9 cellular contexts compared by ENCODE assay signal in the genomic region with DNA sequence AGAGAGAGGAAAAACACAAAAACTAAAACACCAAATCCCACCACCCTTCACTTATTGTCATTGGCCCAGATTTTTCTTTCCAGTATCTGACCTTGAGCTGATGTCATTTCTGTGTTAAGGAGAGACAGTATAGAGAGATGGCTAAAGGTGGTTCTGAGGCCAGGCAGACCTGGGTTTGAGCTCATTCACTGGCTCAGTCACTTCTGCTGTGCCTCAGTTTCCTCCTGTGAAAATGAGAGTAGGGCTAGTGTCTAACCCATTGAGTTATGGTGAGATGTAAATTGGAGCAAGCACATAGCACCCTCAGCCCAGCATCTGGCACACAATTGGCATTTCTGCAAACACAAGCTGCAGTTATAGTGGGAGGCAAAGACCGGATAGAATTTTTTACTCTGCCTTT. TPM values are rescaled to one million over a fixed set of nuclear protein-coding genes. Genes with fewer than 3 reads are reported as not detected.
DNase-seq lines count a peak whose midpoint lies in the region; ATAC-seq and TF ChIP-seq lines count a peak whose summit lies in the region.
"Had no signal": no experiment of that assay in that cellular context is flagged by ENCODE, and none has a peak within 500 bp of the region (broad histone marks: within the 10 kb centered on the region; RNA-seq: fewer than 3 reads in every experiment).

No MANE protein-coding gene starts in this region.

- 0% methylated on average over 1 of the region's 1 CpG for WGBS in liver
- 0 to 37% (median 22%) methylated on average over 1 of the region's 1 CpG for WGBS in stomach, 5 donors

- intact Hi-C loops in activated CD4-positive, alpha-beta T cell treated with anti-CD3 and anti-CD28 coated beads, Interleukin-2, amount 10 ng/mL, durations not matched to agents 24 days and 14 days (cut with micrococcal nuclease), result loop anchor here (5.0 to 10.0 kb wide), 2 partner anchors 189 to 234 kb away; no protein-coding TSS in a partner anchor
- intact Hi-C loops in stomach (cut with DNase I; ENCODE audit: low total_unique reads), result no loop called here

- ATAC-seq in activated T-helper 17 cell treated with anti-CD3 and anti-CD28 coated beads, Interleukin-2, amount 50 U/mL, for 72 hours (replicated peaks), result no peak

- H3K36me3 ChIP-seq in liver (ENCODE audit: control insufficient read depth in 4 of 4, insufficient read depth in 3 of 4, low read depth in 1 of 4, low read length in 3 of 4), result no peaks in the 10 kb centered on the region
- H3K36me3 ChIP-seq in stomach, result no peaks in the 10 kb centered on the region

- TF ChIP-seq RAD21 in liver (IDR thresholded peaks at IDR 0.05), result no peak

- H3K4me1 ChIP-seq in liver (ENCODE audit: control insufficient read depth in 4 of 4, insufficient read depth in 4 of 4, low read length in 3 of 4), result peaks cover 14 to 37% (median 28%) of the 10 kb centered on the region in 4 donors
- peaks cover 38 to 64% (median 46%) of the 10 kb centered on the region in 4 donors for H3K4me1 ChIP-seq in stomach

- TF ChIP-seq CTCF in liver (IDR thresholded peaks at IDR 0.05; ENCODE audit: low read depth, low read length, missing input control), result no peak
- TF ChIP-seq CTCF in stomach (IDR thresholded peaks at IDR 0.05), result no peak

- peaks cover 31% of the 10 kb centered on the region for H3K27me3 Mint-ChIP-seq in activated CD4-positive, alpha-beta T cell treated with anti-CD3 and anti-CD28 coated beads, Interleukin-2, amount 10 ng/mL, durations not matched to agents 24 days and 14 days
- no peaks in the 10 kb centered on the region for H3K27me3 Mint-ChIP-seq in activated T-helper 17 cell treated with anti-CD3 and anti-CD28 coated beads, Interleukin-2, amount 50 U/mL, for 72 hours

- H3K9me3 ChIP-seq in liver (ENCODE audit: control insufficient read depth in 4 of 4, low read length in 3 of 4) (no peaks in the 10 kb centered on the region), stomach (no peaks in the 10 kb centered on the region)

- no peak overlapping the region for H3K9ac ChIP-seq in liver (ENCODE audit: low read depth in 1 of 2, low read length in 2 of 2)

- H3K9me3 Mint-ChIP-seq in activated CD4-positive, alpha-beta T cell treated with anti-CD3 and anti-CD28 coated beads, Interleukin-2, amount 10 ng/mL, durations not matched to agents 24 days and 14 days, result no peaks in the 10 kb centered on the region
- no peaks in the 10 kb centered on the region for H3K9me3 Mint-ChIP-seq in activated T-helper 17 cell treated with anti-CD3 and anti-CD28 coated beads, Interleukin-2, amount 50 U/mL, for 72 hours

- no peak for TF ChIP-seq EP300 in stomach (IDR thresholded peaks at IDR 0.05)

- H3K27ac ChIP-seq in liver (ENCODE audit: low read depth in 1 of 2, low read length in 2 of 2), result peak overlapping the region; percentile 64 to 73
- H3K27ac ChIP-seq in stomach, result peak overlapping the region in 1 of 5 donors; percentile 42

- H3K27me3 ChIP-seq in liver (ENCODE audit: control insufficient read depth in 4 of 4, insufficient read depth in 4 of 4, low read length in 3 of 4) (no peaks in the 10 kb centered on the region), stomach (no peaks in the 10 kb centered on the region)

- no peak for DNase-seq in activated CD4-positive, alpha-beta T cell treated with anti-CD3 and anti-CD28 coated beads, Interleukin-2, amount 10 ng/mL, durations not matched to agents 24 days and 14 days
- no peak for DNase-seq in activated CD4-positive, alpha-beta T cell treated with anti-CD3 and anti-CD28 coated beads, Interleukin-2, amount 50 U/mL, for 4 hours
- DNase-seq in stomach (no peak), AG08395 (ENCODE audit: low spot score) (no peak), C1 segment of cervical spinal cord (lab: John Stamatoyannopoulos, UW) (no peak)
- DNase-seq in stimulated activated CD8-positive, alpha-beta memory T cell treated with anti-CD3 and anti-CD28 coated beads, Interleukin-4, amount 100 ng/mL, for 48 hours, result no peak
- DNase-seq: NCI-H510A treated with DMSO at 0.1 percent for 48 hours had no signal

- H3K4me1 Mint-ChIP-seq in activated CD4-positive, alpha-beta T cell treated with anti-CD3 and anti-CD28 coated beads, Interleukin-2, amount 10 ng/mL, durations not matched to agents 24 days and 14 days, result peaks cover 34% of the 10 kb centered on the region
- H3K4me1 Mint-ChIP-seq in activated T-helper 17 cell treated with anti-CD3 and anti-CD28 coated beads, Interleukin-2, amount 50 U/mL, for 72 hours, result peaks cover 15% of the 10 kb centered on the region

- no peak for TF ChIP-seq POLR2A in stomach (IDR thresholded peaks at IDR 0.05)

- peak overlapping the region; percentile 71 for H3K4me3 Mint-ChIP-seq in activated CD4-positive, alpha-beta T cell treated with anti-CD3 and anti-CD28 coated beads, Interleukin-2, amount 10 ng/mL, durations not matched to agents 24 days and 14 days
- peak overlapping the region; percentile 63 for H3K4me3 Mint-ChIP-seq in activated T-helper 17 cell treated with anti-CD3 and anti-CD28 coated beads, Interleukin-2, amount 50 U/mL, for 72 hours

- H3K36me3 Mint-ChIP-seq in activated CD4-positive, alpha-beta T cell treated with anti-CD3 and anti-CD28 coated beads, Interleukin-2, amount 10 ng/mL, durations not matched to agents 24 days and 14 days (ENCODE audit: low read depth), result no peaks in the 10 kb centered on the region
- no peaks in the 10 kb centered on the region for H3K36me3 Mint-ChIP-seq in activated T-helper 17 cell treated with anti-CD3 and anti-CD28 coated beads, Interleukin-2, amount 50 U/mL, for 72 hours (ENCODE audit: low read depth)

- H3K4me3 ChIP-seq in liver (ENCODE audit: low read depth in 1 of 3, low read length in 3 of 3) (no peak overlapping the region), stomach (peak overlapping the region in 3 of 4 donors; percentile 5 to 23 (median 20))

- H3K27ac Mint-ChIP-seq in activated CD4-positive, alpha-beta T cell treated with anti-CD3 and anti-CD28 coated beads, Interleukin-2, amount 10 ng/mL, durations not matched to agents 24 days and 14 days, result peak overlapping the region; percentile 60
- peak overlapping the region; percentile 36 for H3K27ac Mint-ChIP-seq in activated T-helper 17 cell treated with anti-CD3 and anti-CD28 coated beads, Interleukin-2, amount 50 U/mL, for 72 hours

TF ChIP-seq in liver, 16 proteins besides CTCF, POLR2A, EP300 and RAD21:
- TF ChIP-seq JUND (IDR thresholded peaks at IDR 0.05), result no peak
- no peak for TF ChIP-seq FOXA1 (IDR thresholded peaks at IDR 0.05)

RNA-seq across cellular contexts. Expression of a gene that starts 6.3 kb away (rescaled TPM):
- 0.58 and 1.7 TPM in 2 replicates for total RNA-seq in activated CD4-positive, alpha-beta T cell treated with anti-CD3 and anti-CD28 coated beads, Interleukin-2, amount 10 ng/mL, durations not matched to agents 24 days and 14 days
- 1 to 10 TPM in 1 of 2 donors, under 1 TPM in 1; 0.82 to 1.2 TPM for total RNA-seq in activated T-helper 17 cell treated with anti-CD3 and anti-CD28 coated beads, Interleukin-2, amount 50 U/mL, for 72 hours
- total RNA-seq in liver (100 to 1,000 TPM in 1 of 2 donors, 10 to 100 TPM in 1; 22.2 to 103 TPM), stomach (100 to 1,000 TPM in 1 of 5 donors, 10 to 100 TPM in 3, 1 to 10 TPM in 1; 2.3 to 249 (median 40.0) TPM)
- polyA plus RNA-seq in liver (10 to 100 TPM; 16.5 to 32.7 TPM), stomach (10 to 100 TPM; 21.1 to 46.6 (median 22.1) TPM)

Comparison
In these comparisons a context has a peak if more than half of its experiments do, and no peak if none do; other contexts are left out.
1. H3K4me3 ChIP-seq: peak in stomach (3 of 4); none in liver (0 of 3).